Comparison of ENCODE assay signal across 30 cellular contexts in the genomic region with DNA sequence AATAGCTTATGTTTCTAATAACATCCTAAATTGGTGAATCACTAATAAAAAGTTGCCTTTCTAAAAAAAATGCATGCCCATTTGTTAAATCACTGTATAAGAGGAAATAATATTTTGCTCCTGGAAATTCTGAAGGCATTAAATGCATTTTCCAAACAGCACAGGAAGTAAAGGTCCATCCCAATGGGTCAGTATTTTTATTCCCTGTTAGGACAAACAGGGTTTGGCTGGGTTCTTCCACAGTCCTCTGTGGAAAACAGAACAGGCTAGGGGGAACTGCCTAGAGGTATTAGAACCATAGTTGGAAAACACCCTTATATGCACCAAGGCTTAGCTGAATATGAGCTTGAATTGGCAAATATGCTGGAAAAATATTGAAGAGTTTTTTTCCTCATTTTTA.
"Had no signal": no experiment of that assay in that cellular context is flagged by ENCODE, and none has a peak within 500 bp of the region (broad histone marks: within the 10 kb centered on the region; RNA-seq: fewer than 3 reads in every experiment).

No MANE protein-coding gene starts in this region.

- ATAC-seq: esophagus mucosa; gastrocnemius medialis; left lobe of liver; mucosa of descending colon; stimulated activated effector memory CD8-positive, alpha-beta T cell treated with anti-CD3 and anti-CD28 coated beads, Interleukin-12 subunit alpha, Interleukin-12 subunit beta, amount 100 ng/mL, for 72 hours had no signal

- H3K36me3 Mint-ChIP-seq: mesothelial cell of epicardium had no signal

- H2AFZ ChIP-seq: parathyroid adenoma had no signal

- H3K27me3 ChIP-seq: dorsolateral prefrontal cortex, gastrocnemius medialis, neutrophil, right atrium auricular region, sigmoid colon, stomach, tibial artery, upper lobe of left lung had no signal

- H3K4me1 ChIP-seq: parathyroid adenoma, prostate gland had no signal

- H3K27ac ChIP-seq: dorsolateral prefrontal cortex, epithelial cell of prostate, gastrocnemius medialis, neutrophil, parathyroid adenoma, prostate gland, right atrium auricular region, sigmoid colon, stomach, upper lobe of left lung had no signal

- H3K4me3 Mint-ChIP-seq: memory B cell; mesothelial cell of epicardium; naive B cell; neural crest cell; stimulated activated effector memory CD8-positive, alpha-beta T cell treated with anti-CD3 and anti-CD28 coated beads, Interleukin-12 subunit alpha, Interleukin-12 subunit beta, amount 100 ng/mL, for 72 hours had no signal

- FAIRE-seq: urothelium cell line had no signal

- H3K4me3 ChIP-seq: coronary artery, dorsolateral prefrontal cortex, gastrocnemius medialis, lung, mucosa of descending colon, prostate gland, right atrium auricular region, sigmoid colon, stomach, tibial artery, upper lobe of left lung had no signal

- H3K4me1 Mint-ChIP-seq: memory B cell; naive B cell; stimulated activated effector memory CD8-positive, alpha-beta T cell treated with anti-CD3 and anti-CD28 coated beads, Interleukin-12 subunit alpha, Interleukin-12 subunit beta, amount 100 ng/mL, for 72 hours had no signal

- H3K27me3 Mint-ChIP-seq: memory B cell, naive B cell had no signal

- H3K9me3 ChIP-seq: gastrocnemius medialis, mucosa of descending colon, neutrophil, prostate gland, right atrium auricular region, sigmoid colon, stomach, tibial artery, upper lobe of left lung had no signal

- H3K27ac Mint-ChIP-seq: memory B cell; stimulated activated effector memory CD8-positive, alpha-beta T cell treated with anti-CD3 and anti-CD28 coated beads, Interleukin-12 subunit alpha, Interleukin-12 subunit beta, amount 100 ng/mL, for 72 hours had no signal

- DNase-seq: central memory CD4-positive, alpha-beta T cell; dorsolateral prefrontal cortex; effector CD4-positive, alpha-beta T cell; foreskin fibroblast; gastrocnemius medialis; head of caudate nucleus; kidney; mucosa of descending colon; naive B cell; sigmoid colon; stimulated activated CD4-positive, alpha-beta T cell treated with anti-CD3 and anti-CD28 coated beads, Interleukin-2, amount 100 ng/mL, for 24 hours; stimulated activated CD4-positive, alpha-beta T cell treated with anti-CD3 and anti-CD28 coated beads, Interleukin-4, amount 100 ng/mL, for 24 hours; stimulated activated naive CD4-positive, alpha-beta T cell treated with Interleukin-2 at 50 U/mL for 16 hours; stomach; tibial artery; upper lobe of left lung had no signal

- H3K79me2 ChIP-seq: parathyroid adenoma had no signal

- H3K9ac ChIP-seq: parathyroid adenoma had no signal

- H3K9me3 Mint-ChIP-seq: memory B cell; mesothelial cell of epicardium; naive B cell; neural crest cell; stimulated activated effector memory CD8-positive, alpha-beta T cell treated with anti-CD3 and anti-CD28 coated beads, Interleukin-12 subunit alpha, Interleukin-12 subunit beta, amount 100 ng/mL, for 72 hours had no signal

- H3K36me3 ChIP-seq: gastrocnemius medialis, prostate gland, right atrium auricular region, sigmoid colon, upper lobe of left lung had no signal
